In genomic region chr21:42463861-42464515, GRCh38 we compare ENCODE assay signal across 8 cellular contexts. TPM values are rescaled to one million over a fixed set of nuclear protein-coding genes. Genes with fewer than 3 reads are reported as not detected.
DNase-seq lines count a peak whose midpoint lies in the region; ATAC-seq and TF ChIP-seq lines count a peak whose summit lies in the region.

No MANE protein-coding gene starts in this region.

- no peaks in the 10 kb centered on the region for H3K9me2 ChIP-seq in Loucy (replicated peaks; ENCODE audit: low read depth, low read length)

- H4K20me1 ChIP-seq in Loucy (ENCODE audit: insufficient read depth, low read length, poor library complexity, severe bottlenecking), result no peaks in the 10 kb centered on the region

- H3F3A ChIP-seq in Loucy (ENCODE audit: low read depth), result peaks cover 12% of the 10 kb centered on the region; the same call in 1 of the 2 replicates

- peak overlapping the region; percentile 19 for H3K4me3 ChIP-seq in CD4-positive, CD25-positive, alpha-beta regulatory T cell (ENCODE audit: low read depth, low read length)
- H3K4me3 ChIP-seq in Loucy (ENCODE audit: low read length, poor library complexity, severe bottlenecking) (peak overlapping the region; percentile 68), foreskin fibroblast (ENCODE audit: low read depth in 1 of 2, low read length in 2 of 2) (no peak overlapping the region)
- no peak overlapping the region for H3K4me3 ChIP-seq in effector memory CD4-positive, alpha-beta T cell (ENCODE audit: insufficient read depth, low read depth, low read length, poor library complexity, severe bottlenecking)

- no peak overlapping the region for H2AFZ ChIP-seq in Loucy (ENCODE audit: low read length)

- H3K4me2 ChIP-seq in Loucy (ENCODE audit: low read depth, low read length, poor library complexity, severe bottlenecking), result peak overlapping the region; percentile 86

- peak; percentile 44 to 81 (median 62) for DNase-seq in CD4-positive, CD25-positive, alpha-beta regulatory T cell
- peak; percentile 50 to 52 for DNase-seq in activated CD4-positive, alpha-beta T cell treated with anti-CD3 and anti-CD28 coated beads, Interleukin-2, amount 50 U/mL, for 4 hours
- peak; percentile 60 to 66 (median 62) for DNase-seq in effector memory CD4-positive, alpha-beta T cell
- DNase-seq in stimulated activated CD4-positive, alpha-beta T cell treated with anti-CD3 and anti-CD28 coated beads, Interleukin-12 subunit alpha, Interleukin-12 subunit beta, amount 100 ng/mL, for 24 hours (ENCODE audit: low read depth in 2 of 2), result peak; percentile 33 to 52
- DNase-seq in epidermal melanocyte (ENCODE audit: insufficient read length, low spot score) (no peak), foreskin fibroblast (no peak)

- peak overlapping the region; percentile 83 for H3K9ac ChIP-seq in Loucy (ENCODE audit: low read depth, low read length, poor library complexity, severe bottlenecking)

- H3K36me3 Mint-ChIP-seq in CD4-positive, CD25-positive, alpha-beta regulatory T cell, result no peaks in the 10 kb centered on the region

- H3K79me2 ChIP-seq in Loucy (ENCODE audit: insufficient read depth, low read length), result no peaks in the 10 kb centered on the region

- H3K4me1 Mint-ChIP-seq in CD4-positive, CD25-positive, alpha-beta regulatory T cell, result peaks cover 16 to 66% (median 49%) of the 10 kb centered on the region in 4 donors

- H3K9me3 ChIP-seq in CD4-positive, CD25-positive, alpha-beta regulatory T cell (ENCODE audit: control insufficient read depth in 2 of 2, low read length in 2 of 2), result no peaks in the 10 kb centered on the region
- H3K9me3 ChIP-seq in Loucy (ENCODE audit: insufficient read depth, low read depth, low read length), result no peaks in the 10 kb centered on the region
- H3K9me3 ChIP-seq in effector memory CD4-positive, alpha-beta T cell (ENCODE audit: control insufficient read depth, low read length), result no peaks in the 10 kb centered on the region

- H3K27ac Mint-ChIP-seq in CD4-positive, CD25-positive, alpha-beta regulatory T cell, result peak overlapping the region in 2 of 3 donors; percentile 82 to 93

- TF ChIP-seq CTCF in Loucy (conservative IDR thresholded peaks at IDR 0.05; ENCODE audit: low read length) (no peak), foreskin fibroblast (IDR thresholded peaks at IDR 0.05; ENCODE audit: low read depth, low read length) (no peak)

- no peaks in the 10 kb centered on the region for H3K36me3 ChIP-seq in CD4-positive, CD25-positive, alpha-beta regulatory T cell (ENCODE audit: control insufficient read depth, insufficient read depth, low read length)
- H3K36me3 ChIP-seq in Loucy (ENCODE audit: insufficient read depth, low read length), result no peaks in the 10 kb centered on the region
- no peaks in the 10 kb centered on the region for H3K36me3 ChIP-seq in effector memory CD4-positive, alpha-beta T cell (ENCODE audit: control insufficient read depth, insufficient read depth, low read length)

- peaks cover 50% of the 10 kb centered on the region for H3K4me1 ChIP-seq in CD4-positive, CD25-positive, alpha-beta regulatory T cell (ENCODE audit: control insufficient read depth, insufficient read depth, low read length, poor library complexity, severe bottlenecking)
- H3K4me1 ChIP-seq in Loucy (ENCODE audit: insufficient read depth, low read length, poor library complexity, severe bottlenecking), result peaks cover 99% of the 10 kb centered on the region
- H3K4me1 ChIP-seq in effector memory CD4-positive, alpha-beta T cell (ENCODE audit: control insufficient read depth, insufficient read depth, low read length, poor library complexity, severe bottlenecking), result peaks cover 32% of the 10 kb centered on the region

- no peaks in the 10 kb centered on the region for H3K9me3 Mint-ChIP-seq in CD4-positive, CD25-positive, alpha-beta regulatory T cell

- H3K27ac ChIP-seq in CD4-positive, CD25-positive, alpha-beta regulatory T cell (ENCODE audit: insufficient read depth, low read length, poor library complexity, severe bottlenecking), result peak overlapping the region; percentile 69
- peak overlapping the region; percentile 4 for H3K27ac ChIP-seq in effector memory CD4-positive, alpha-beta T cell (ENCODE audit: insufficient read depth, low read length, poor library complexity, severe bottlenecking)

- no peaks in the 10 kb centered on the region for H3K27me3 Mint-ChIP-seq in CD4-positive, CD25-positive, alpha-beta regulatory T cell

- no peaks in the 10 kb centered on the region for H3K27me3 ChIP-seq in CD4-positive, CD25-positive, alpha-beta regulatory T cell (ENCODE audit: control insufficient read depth, insufficient read depth, low read length)
- no peaks in the 10 kb centered on the region for H3K27me3 ChIP-seq in Loucy (ENCODE audit: insufficient read depth, low read length, poor library complexity, severe bottlenecking)
- H3K27me3 ChIP-seq in effector memory CD4-positive, alpha-beta T cell (replicated peaks; ENCODE audit: control insufficient read depth, insufficient read depth, low read length, poor library complexity, severe bottlenecking), result no peaks in the 10 kb centered on the region

- peak; percentile 66 to 68 for ATAC-seq in CD4-positive, CD25-positive, alpha-beta regulatory T cell (ENCODE audit: low read depth in 2 of 2)
- ATAC-seq in HG02852 (IDR thresholded peaks at IDR 0.05; ENCODE audit: unreplicated experiment), result no peak

- H3K4me3 Mint-ChIP-seq in CD4-positive, CD25-positive, alpha-beta regulatory T cell, result peak overlapping the region; percentile 8 to 80 (median 68)

RNA-seq across cellular contexts. Expression of gene RSPH1, which starts 32.0 kb away (rescaled TPM):
- 0.25 TPM for total RNA-seq in CD4-positive, CD25-positive, alpha-beta regulatory T cell
- not detected for polyA plus RNA-seq in CD4-positive, CD25-positive, alpha-beta regulatory T cell

RNA-seq across cellular contexts. Expression of gene SLC37A1, which starts 49.7 kb away (rescaled TPM):
- 18.8 TPM for total RNA-seq in CD4-positive, CD25-positive, alpha-beta regulatory T cell
- polyA plus RNA-seq in CD4-positive, CD25-positive, alpha-beta regulatory T cell, result 1 to 10 TPM; 2.8 to 3.6 (median 3.4) TPM

Comparison
In these comparisons a context has a peak if more than half of its experiments do, and no peak if none do; other contexts are left out.
1. DNase-seq: peak in CD4-positive, CD25-positive, alpha-beta regulatory T cell (3 of 3), activated CD4-positive, alpha-beta T cell treated with anti-CD3 and anti-CD28 coated beads, Interleukin-2, amount 50 U/mL, for 4 hours (2 of 2), effector memory CD4-positive, alpha-beta T cell (3 of 3) and stimulated activated CD4-positive, alpha-beta T cell treated with anti-CD3 and anti-CD28 coated beads, Interleukin-12 subunit alpha, Interleukin-12 subunit beta, amount 100 ng/mL, for 24 hours (2 of 2); none in epidermal melanocyte (single experiment) and foreskin fibroblast (0 of 2).
2. H3K4me3 ChIP-seq: peak in CD4-positive, CD25-positive, alpha-beta regulatory T cell (single experiment) and Loucy (single experiment); none in effector memory CD4-positive, alpha-beta T cell (single experiment) and foreskin fibroblast (0 of 2).